In genomic region chr20:54340206-54340605, GRCh38 we compare ENCODE assay signal across 29 cellular contexts.
A peak's percentile ranks its signal among the peaks of the same experiment; 100 is the strongest.
DNase-seq lines count a peak whose midpoint lies in the region; FAIRE-seq and TF ChIP-seq lines count a peak whose summit lies in the region.
"Had no signal": no experiment of that assay in that cellular context is flagged by ENCODE, and none has a peak within 500 bp of the region (broad histone marks: within the 10 kb centered on the region; RNA-seq: fewer than 3 reads in every experiment).

No MANE protein-coding gene starts in this region.

- H3K27ac ChIP-seq in astrocyte (ENCODE audit: low read depth, low read length) (peak overlapping the region; percentile 39), liver (ENCODE audit: low read depth in 1 of 2, low read length in 2 of 2) (no peak overlapping the region), SJCRH30 (no peak overlapping the region), esophagus muscularis mucosa (replicated peaks in 1 of 4) (no peak overlapping the region)
- H3K27ac ChIP-seq: RWPE1 had no signal

- peak overlapping the region; percentile 75 for H3K4me2 ChIP-seq in astrocyte (ENCODE audit: low read length)

- no peaks in the 10 kb centered on the region for H3K79me2 ChIP-seq in astrocyte (ENCODE audit: insufficient read depth, low read length)

- no peak overlapping the region for H2AFZ ChIP-seq in astrocyte (ENCODE audit: low read depth, low read length)

- H3K9me3 ChIP-seq in astrocyte (ENCODE audit: insufficient read depth, low read depth, low read length) (no peaks in the 10 kb centered on the region), liver (ENCODE audit: control insufficient read depth in 4 of 4, low read length in 3 of 4) (no peaks in the 10 kb centered on the region), SJCRH30 (replicated peaks) (no peaks in the 10 kb centered on the region), esophagus muscularis mucosa (no peaks in the 10 kb centered on the region)

- H3K27ac Mint-ChIP-seq in astrocyte (ENCODE audit: unreplicated experiment) = no peak overlapping the region
- H3K27ac Mint-ChIP-seq: activated B cell treated with CpG ODN at 0.5 μM for 24 hours; activated CD4-positive, alpha-beta memory T cell treated with anti-CD3 and anti-CD28 coated beads, Interleukin-2, amount 10 ng/mL, durations not matched to agents 7 days and 5 days; immature natural killer cell had no signal

- no peaks in the 10 kb centered on the region for H3K27me3 Mint-ChIP-seq in astrocyte (ENCODE audit: low read depth, unreplicated experiment)
- H3K27me3 Mint-ChIP-seq: activated B cell treated with CpG ODN at 0.5 μM for 24 hours, brain had no signal

- H3K36me3 ChIP-seq in astrocyte (ENCODE audit: insufficient read depth, low read length) = no peaks in the 10 kb centered on the region
- H3K36me3 ChIP-seq in liver (ENCODE audit: control insufficient read depth in 4 of 4, insufficient read depth in 3 of 4, low read depth in 1 of 4, low read length in 3 of 4) = no peaks in the 10 kb centered on the region
- no peaks in the 10 kb centered on the region for H3K36me3 ChIP-seq in SJCRH30
- no peaks in the 10 kb centered on the region for H3K36me3 ChIP-seq in esophagus muscularis mucosa

- peaks cover 15% of the 10 kb centered on the region for H3K4me1 Mint-ChIP-seq in astrocyte (ENCODE audit: low read depth, unreplicated experiment)
- H3K4me1 Mint-ChIP-seq: activated B cell treated with CpG ODN at 0.5 μM for 24 hours, immature natural killer cell had no signal

- TF ChIP-seq EP300 in esophagus muscularis mucosa (IDR thresholded peaks at IDR 0.05) = no peak

- H3K4me3 Mint-ChIP-seq in astrocyte (ENCODE audit: unreplicated experiment) = no peak overlapping the region
- H3K4me3 Mint-ChIP-seq: activated B cell treated with CpG ODN at 0.5 μM for 24 hours; activated CD4-positive, alpha-beta memory T cell treated with anti-CD3 and anti-CD28 coated beads, Interleukin-2, amount 10 ng/mL, durations not matched to agents 7 days and 5 days; brain; immature natural killer cell had no signal

- no peak for TF ChIP-seq POLR2A in esophagus muscularis mucosa (IDR thresholded peaks at IDR 0.05; ENCODE audit: low read depth)

- TF ChIP-seq CTCF in astrocyte (IDR thresholded peaks at IDR 0.05; ENCODE audit: insufficient read depth, low read depth, low read length) = no peak
- no peak for TF ChIP-seq CTCF in liver (IDR thresholded peaks at IDR 0.05; ENCODE audit: low read depth, low read length, missing input control)
- TF ChIP-seq CTCF in subcutaneous adipose tissue (IDR thresholded peaks at IDR 0.05; ENCODE audit: low read depth) = peak; percentile 73
- TF ChIP-seq CTCF in esophagus muscularis mucosa (IDR thresholded peaks at IDR 0.05) = no peak

- FAIRE-seq in astrocyte (lab: Jason Lieb, UNC) = no peak
- FAIRE-seq: frontal cortex, GM18507, H1 had no signal

- no peaks in the 10 kb centered on the region for H3K9me3 Mint-ChIP-seq in astrocyte (ENCODE audit: unreplicated experiment)

- TF ChIP-seq RAD21 in liver (IDR thresholded peaks at IDR 0.05) = no peak

- H3K4me3 ChIP-seq in astrocyte (ENCODE audit: insufficient read depth, low read depth, low read length) (peak overlapping the region; percentile 24), liver (ENCODE audit: low read depth in 1 of 3, low read length in 3 of 3) (no peak overlapping the region), SJCRH30 (no peak overlapping the region), esophagus muscularis mucosa (no peak overlapping the region)

- H3K9ac ChIP-seq in astrocyte (ENCODE audit: low read length) (peak overlapping the region; percentile 12), liver (ENCODE audit: low read depth in 1 of 2, low read length in 2 of 2) (no peak overlapping the region)

- 22% methylated on average over 1 of the region's 1 CpG for WGBS in liver
- 33% methylated on average over 1 of the region's 1 CpG for WGBS in esophagus muscularis mucosa

- H3K4me1 ChIP-seq in astrocyte (ENCODE audit: insufficient read depth, low read length) (peaks cover 29% of the 10 kb centered on the region), liver (ENCODE audit: control insufficient read depth in 4 of 4, insufficient read depth in 4 of 4, low read length in 3 of 4) (peaks cover 0 to 3% (median 0%) of the 10 kb centered on the region in 4 donors), SJCRH30 (peaks cover 8% of the 10 kb centered on the region), esophagus muscularis mucosa (peaks cover 0 to 5% (median 4%) of the 10 kb centered on the region in 4 donors)

- no peaks in the 10 kb centered on the region for H4K20me1 ChIP-seq in astrocyte (ENCODE audit: insufficient read depth, low read length)

- intact Hi-C loops in esophagus muscularis mucosa (cut with DNase I) = no loop called here

- H3K27me3 ChIP-seq in astrocyte (ENCODE audit: insufficient read depth, low read length) = no peaks in the 10 kb centered on the region
- H3K27me3 ChIP-seq in liver (ENCODE audit: control insufficient read depth in 4 of 4, insufficient read depth in 4 of 4, low read length in 3 of 4) = no peaks in the 10 kb centered on the region
- peaks cover 6% of the 10 kb centered on the region for H3K27me3 ChIP-seq in SJCRH30
- H3K27me3 ChIP-seq in esophagus muscularis mucosa = no peaks in the 10 kb centered on the region

- no peaks in the 10 kb centered on the region for H3K36me3 Mint-ChIP-seq in astrocyte (ENCODE audit: low read depth, unreplicated experiment)
- H3K36me3 Mint-ChIP-seq: brain, immature natural killer cell had no signal

- DNase-seq in SIG-M5 treated with dmso at 0.1 percent for 504 hours (lab: John Stamatoyannopoulos, UW; ENCODE audit: unreplicated experiment) (peak; percentile 75), SIG-M5 (lab: John Stamatoyannopoulos, UW) (no peak), astrocyte (ENCODE audit: low read depth) (no peak), SJCRH30 (no peak), esophagus muscularis mucosa (ENCODE audit: extremely low spot score) (no peak), RKO (ENCODE audit: low spot score) (no peak)
- DNase-seq: activated B cell treated with CpG ODN at 0.5 μM for 24 hours; activated CD4-positive, alpha-beta memory T cell treated with anti-CD3 and anti-CD28 coated beads, Interleukin-2, amount 10 ng/mL, durations not matched to agents 7 days and 5 days; activated gamma-delta T cell; activated T-cell treated with anti-CD3 and anti-CD28 coated beads for 4 hours; DMS79; effector CD8-positive, alpha-beta T cell; erythroblast; GF-D8; hippocampal formation; immature natural killer cell; Karpas-422; left ventricle myocardium superior; NCI-H1048; NCI-H1694 treated with DMSO at 0.1 percent for 48 hours; NCI-H2171 treated with DMSO at 0.1 percent for 48 hours; stimulated activated CD4-positive, alpha-beta T cell treated with anti-CD3 and anti-CD28 coated beads, Interleukin-1b, Interleukin-23, amount 100 ng/mL, for 48 hours had no signal

TF ChIP-seq in liver, 16 proteins besides CTCF, POLR2A, EP300 and RAD21:
- TF ChIP-seq ATF3 (IDR thresholded peaks at IDR 0.05) (no peak), JUND (IDR thresholded peaks at IDR 0.05) (peak in 1 of 2 donors; percentile 11), FOXA2 (IDR thresholded peaks at IDR 0.05) (peak; percentile 8), HNF4A (conservative IDR thresholded peaks at IDR 0.05) (peak in 1 of 2 donors; percentile 19), SP1 (IDR thresholded peaks at IDR 0.05) (no peak), TAF1 (conservative IDR thresholded peaks at IDR 0.05) (no peak)
